8 cellular contexts compared by ENCODE assay signal in the genomic region with DNA sequence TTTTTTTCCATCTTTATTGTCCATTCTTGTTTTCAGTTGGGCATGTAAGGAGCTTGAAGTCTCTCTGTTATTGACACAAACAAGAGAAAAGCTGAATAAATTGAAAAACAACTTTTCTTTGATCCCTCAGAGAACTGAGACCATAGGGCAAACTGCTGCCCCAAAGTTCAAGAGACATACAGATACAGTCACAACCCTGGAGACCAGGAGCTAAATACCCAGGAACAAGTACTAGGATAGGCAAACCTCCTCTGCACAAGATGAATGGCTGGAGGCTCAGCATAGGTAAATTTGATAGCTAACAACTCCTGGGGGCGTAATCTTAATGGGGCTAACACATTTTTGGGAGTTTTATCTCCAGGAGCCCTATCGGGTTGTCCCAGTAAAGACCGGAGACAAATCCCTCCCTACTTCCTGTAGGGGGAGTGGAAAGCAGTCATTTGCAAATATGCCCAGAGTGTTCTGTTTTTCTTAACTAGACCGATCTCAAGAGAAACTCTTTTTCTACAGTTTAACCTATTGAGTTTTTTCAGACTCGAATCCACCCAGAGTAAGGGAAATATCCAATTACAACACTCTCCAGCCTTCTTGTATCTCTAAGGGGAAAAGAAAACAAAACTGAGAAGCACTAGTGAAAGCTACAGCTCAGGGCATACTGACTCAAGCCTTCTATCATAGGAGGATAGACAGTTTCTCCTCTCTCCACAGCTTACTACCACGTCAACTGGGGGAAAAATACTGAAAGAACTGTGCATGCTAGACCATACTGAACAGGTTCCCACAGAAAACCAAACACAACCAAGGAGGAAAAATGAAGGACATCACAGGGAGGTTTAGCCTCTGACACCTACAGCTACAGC. TPM values are rescaled to one million over a fixed set of nuclear protein-coding genes. Genes with fewer than 3 reads are reported as not detected.
A peak's percentile ranks its signal among the peaks of the same experiment; 100 is the strongest.
DNase-seq lines count a peak whose midpoint lies in the region; ATAC-seq, FAIRE-seq and TF ChIP-seq lines count a peak whose summit lies in the region.

No MANE protein-coding gene starts in this region.

- H3K4me3 ChIP-seq in breast epithelium: no peak overlapping the region
- no peak overlapping the region for H3K4me3 ChIP-seq in astrocyte of the cerebellum (ENCODE audit: low read depth, low read length)

- CTCF ChIA-PET in MCF 10A (lab: Yijun Ruan, JAX): interaction anchor here (0.7 to 1.4 kb wide), 3 partner anchors 36 to 450 kb away, joined by 3 to 4 read pairs (median 3); no protein-coding TSS in a partner anchor

- H3K4me3 Mint-ChIP-seq in MCF 10A (ENCODE audit: unreplicated experiment): peak overlapping the region; percentile 24
- peak overlapping the region; percentile 67 for H3K4me3 Mint-ChIP-seq in osteocyte (ENCODE audit: unreplicated experiment)

- H3K27me3 Mint-ChIP-seq in MCF 10A (ENCODE audit: insufficient read depth, unreplicated experiment) (peaks cover 45% of the 10 kb centered on the region), osteocyte (ENCODE audit: unreplicated experiment) (peaks cover 12% of the 10 kb centered on the region)

- peak; percentile 76 for ATAC-seq in HG03159 (IDR thresholded peaks at IDR 0.05; ENCODE audit: unreplicated experiment)

- BruUV-seq in MCF 10A (replicated peaks; lab: Mats Ljungman, UMichigan): no TSS peak

- no peaks in the 10 kb centered on the region for H3K36me3 ChIP-seq in breast epithelium

- POLR2A ChIA-PET in MCF 10A (lab: Yijun Ruan, JAX): no interaction called here

- TF ChIP-seq CTCF in MCF 10A (IDR thresholded peaks at IDR 0.05; ENCODE audit: unreplicated experiment) (no peak), breast epithelium (IDR thresholded peaks at IDR 0.05) (no peak), astrocyte of the cerebellum (IDR thresholded peaks at IDR 0.05; ENCODE audit: low read depth, low read length, missing control alignments) (peak; percentile 27), osteocyte (IDR thresholded peaks at IDR 0.05) (peak; percentile 44)

- H3K27ac ChIP-seq in breast epithelium: no peak overlapping the region

- H3K9me3 ChIP-seq in breast epithelium: no peaks in the 10 kb centered on the region

- H3K4me1 ChIP-seq in breast epithelium: no peaks in the 10 kb centered on the region

- intact Hi-C loops in MCF 10A (cut with micrococcal nuclease) (no loop called here), breast epithelium (cut with DNase I; ENCODE audit: low total_unique reads) (no loop called here)

- DNase-seq in MCF 10A (ENCODE audit: unreplicated experiment): peak; percentile 10
- DNase-seq in breast epithelium (ENCODE audit: low spot score in 2 of 2): no peak
- DNase-seq in astrocyte of the cerebellum (ENCODE audit: low read depth): no peak
- DNase-seq in osteocyte (ENCODE audit: extremely low spot score, unreplicated experiment): no peak
- no peak for DNase-seq in middle frontal gyrus (ENCODE audit: extremely low spot score, low spot score)
- DNase-seq in NCI-H1105 (lab: John Stamatoyannopoulos, UW): no peak
- DNase-seq in H54 (ENCODE audit: insufficient read length, low spot score): no peak

- in situ Hi-C loops in astrocyte of the cerebellum (cut with HindIII; ENCODE audit: low sequenced_read_pairs): no loop called here

- H3K4me1 Mint-ChIP-seq in MCF 10A (ENCODE audit: insufficient read depth, unreplicated experiment): no peaks in the 10 kb centered on the region
- H3K4me1 Mint-ChIP-seq in osteocyte (ENCODE audit: unreplicated experiment): peaks cover 7% of the 10 kb centered on the region

- H3K36me3 Mint-ChIP-seq in MCF 10A (ENCODE audit: insufficient read depth, unreplicated experiment): no peaks in the 10 kb centered on the region
- no peaks in the 10 kb centered on the region for H3K36me3 Mint-ChIP-seq in osteocyte (ENCODE audit: unreplicated experiment)

- no peak for FAIRE-seq in H54 (lab: Jason Lieb, UNC)

- H3K9me3 Mint-ChIP-seq in MCF 10A (ENCODE audit: unreplicated experiment) (no peaks in the 10 kb centered on the region), osteocyte (ENCODE audit: unreplicated experiment) (no peaks in the 10 kb centered on the region)

- H3K27me3 ChIP-seq in breast epithelium: no peaks in the 10 kb centered on the region

- no peak for TF ChIP-seq POLR2A in breast epithelium (IDR thresholded peaks at IDR 0.05)
- no peak for TF ChIP-seq POLR2A in H54 (IDR thresholded peaks at IDR 0.05; ENCODE audit: low read depth, low read length)

- H3K27ac Mint-ChIP-seq in MCF 10A (ENCODE audit: low read depth, unreplicated experiment) (no peak overlapping the region), osteocyte (ENCODE audit: unreplicated experiment) (peak overlapping the region; percentile 53)

RNA-seq across cellular contexts. Expression of gene MAGEA8, which starts 23.1 kb away (rescaled TPM):
- total RNA-seq in MCF 10A (2022): not detected in 2 replicates
- not detected for total RNA-seq in breast epithelium
- not detected in 2 replicates for total RNA-seq in osteocyte

RNA-seq across cellular contexts. Expression of gene HSFX4, which starts 25.3 kb away (rescaled TPM):
- total RNA-seq in MCF 10A (2022): not detected in 2 replicates
- total RNA-seq in breast epithelium: not detected
- total RNA-seq in osteocyte: not detected in 2 replicates

RNA-seq across cellular contexts. Expression of gene EOLA2, which starts 34.2 kb away (rescaled TPM):
- 47.4 and 52.8 TPM in 2 replicates for total RNA-seq in MCF 10A (2022)
- total RNA-seq in breast epithelium: 10 to 100 TPM; 21.6 to 34.7 (median 32.2) TPM
- 34.5 and 39.3 TPM in 2 replicates for total RNA-seq in osteocyte

Comparison
In these comparisons a context has a peak if more than half of its experiments do, and no peak if none do; other contexts are left out.
1. CTCF ChIP-seq: peak in astrocyte of the cerebellum (single experiment) and osteocyte (single experiment); none in MCF 10A (single experiment) and breast epithelium (0 of 3).